ENCODE assay signal across 1 cellular context in the genomic region with DNA sequence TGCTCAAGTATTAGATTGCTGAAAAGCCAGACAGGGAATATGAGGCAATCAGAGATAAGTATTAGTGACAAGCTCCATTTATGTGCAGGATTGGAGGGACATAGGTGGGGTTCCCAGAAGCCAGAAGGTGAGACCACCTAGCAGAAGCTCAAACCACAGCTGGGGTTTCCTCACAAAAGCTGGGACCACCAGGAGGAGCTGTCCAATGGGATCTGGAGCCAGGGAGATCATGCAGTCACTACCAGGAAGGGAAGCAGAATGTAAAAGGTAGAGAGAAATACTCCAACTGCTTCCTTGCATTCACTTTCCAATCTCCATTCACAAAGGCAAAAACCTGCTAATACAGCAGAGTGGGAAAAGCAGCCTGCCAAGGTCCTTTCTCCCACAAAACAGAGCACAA.
TF ChIP-seq lines count a peak whose summit lies in the region.

No MANE protein-coding gene starts in this region.

TF ChIP-seq in GM23338, 12 proteins besides CTCF, POLR2A, EP300 and RAD21 (continued from another document):
- TF ChIP-seq, protein P1, sequence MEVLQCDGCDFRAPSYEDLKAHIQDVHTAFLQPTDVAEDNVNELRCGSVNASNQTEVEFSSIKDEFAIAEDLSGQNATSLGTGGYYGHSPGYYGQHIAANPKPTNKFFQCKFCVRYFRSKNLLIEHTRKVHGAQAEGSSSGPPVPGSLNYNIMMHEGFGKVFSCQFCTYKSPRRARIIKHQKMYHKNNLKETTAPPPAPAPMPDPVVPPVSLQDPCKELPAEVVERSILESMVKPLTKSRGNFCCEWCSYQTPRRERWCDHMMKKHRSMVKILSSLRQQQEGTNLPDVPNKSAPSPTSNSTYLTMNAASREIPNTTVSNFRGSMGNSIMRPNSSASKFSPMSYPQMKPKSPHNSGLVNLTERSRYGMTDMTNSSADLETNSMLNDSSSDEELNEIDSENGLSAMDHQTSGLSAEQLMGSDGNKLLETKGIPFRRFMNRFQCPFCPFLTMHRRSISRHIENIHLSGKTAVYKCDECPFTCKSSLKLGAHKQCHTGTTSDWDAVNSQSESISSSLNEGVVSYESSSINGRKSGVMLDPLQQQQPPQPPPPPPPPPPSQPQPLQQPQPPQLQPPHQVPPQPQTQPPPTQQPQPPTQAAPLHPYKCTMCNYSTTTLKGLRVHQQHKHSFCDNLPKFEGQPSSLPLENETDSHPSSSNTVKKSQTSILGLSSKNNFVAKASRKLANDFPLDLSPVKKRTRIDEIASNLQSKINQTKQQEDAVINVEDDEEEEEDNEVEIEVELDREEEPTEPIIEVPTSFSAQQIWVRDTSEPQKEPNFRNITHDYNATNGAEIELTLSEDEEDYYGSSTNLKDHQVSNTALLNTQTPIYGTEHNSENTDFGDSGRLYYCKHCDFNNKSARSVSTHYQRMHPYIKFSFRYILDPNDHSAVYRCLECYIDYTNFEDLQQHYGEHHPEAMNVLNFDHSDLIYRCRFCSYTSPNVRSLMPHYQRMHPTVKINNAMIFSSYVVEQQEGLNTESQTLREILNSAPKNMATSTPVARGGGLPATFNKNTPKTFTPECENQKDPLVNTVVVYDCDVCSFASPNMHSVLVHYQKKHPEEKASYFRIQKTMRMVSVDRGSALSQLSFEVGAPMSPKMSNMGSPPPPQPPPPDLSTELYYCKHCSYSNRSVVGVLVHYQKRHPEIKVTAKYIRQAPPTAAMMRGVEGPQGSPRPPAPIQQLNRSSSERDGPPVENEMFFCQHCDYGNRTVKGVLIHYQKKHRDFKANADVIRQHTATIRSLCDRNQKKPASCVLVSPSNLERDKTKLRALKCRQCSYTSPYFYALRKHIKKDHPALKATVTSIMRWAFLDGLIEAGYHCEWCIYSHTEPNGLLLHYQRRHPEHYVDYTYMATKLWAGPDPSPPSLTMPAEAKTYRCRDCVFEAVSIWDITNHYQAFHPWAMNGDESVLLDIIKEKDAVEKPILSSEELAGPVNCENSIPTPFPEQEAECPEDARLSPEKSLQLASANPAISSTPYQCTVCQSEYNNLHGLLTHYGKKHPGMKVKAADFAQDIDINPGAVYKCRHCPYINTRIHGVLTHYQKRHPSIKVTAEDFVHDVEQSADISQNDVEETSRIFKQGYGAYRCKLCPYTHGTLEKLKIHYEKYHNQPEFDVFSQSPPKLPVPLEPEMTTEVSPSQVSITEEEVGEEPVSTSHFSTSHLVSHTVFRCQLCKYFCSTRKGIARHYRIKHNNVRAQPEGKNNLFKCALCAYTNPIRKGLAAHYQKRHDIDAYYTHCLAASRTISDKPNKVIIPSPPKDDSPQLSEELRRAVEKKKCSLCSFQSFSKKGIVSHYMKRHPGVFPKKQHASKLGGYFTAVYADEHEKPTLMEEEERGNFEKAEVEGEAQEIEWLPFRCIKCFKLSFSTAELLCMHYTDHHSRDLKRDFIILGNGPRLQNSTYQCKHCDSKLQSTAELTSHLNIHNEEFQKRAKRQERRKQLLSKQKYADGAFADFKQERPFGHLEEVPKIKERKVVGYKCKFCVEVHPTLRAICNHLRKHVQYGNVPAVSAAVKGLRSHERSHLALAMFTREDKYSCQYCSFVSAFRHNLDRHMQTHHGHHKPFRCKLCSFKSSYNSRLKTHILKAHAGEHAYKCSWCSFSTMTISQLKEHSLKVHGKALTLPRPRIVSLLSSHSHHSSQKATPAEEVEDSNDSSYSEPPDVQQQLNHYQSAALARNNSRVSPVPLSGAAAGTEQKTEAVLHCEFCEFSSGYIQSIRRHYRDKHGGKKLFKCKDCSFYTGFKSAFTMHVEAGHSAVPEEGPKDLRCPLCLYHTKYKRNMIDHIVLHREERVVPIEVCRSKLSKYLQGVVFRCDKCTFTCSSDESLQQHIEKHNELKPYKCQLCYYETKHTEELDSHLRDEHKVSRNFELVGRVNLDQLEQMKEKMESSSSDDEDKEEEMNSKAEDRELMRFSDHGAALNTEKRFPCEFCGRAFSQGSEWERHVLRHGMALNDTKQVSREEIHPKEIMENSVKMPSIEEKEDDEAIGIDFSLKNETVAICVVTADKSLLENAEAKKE (CRISPR knock-in tag; IDR thresholded peaks at IDR 0.05), result no peak
- TF ChIP-seq STAT1 (IDR thresholded peaks at IDR 0.05; ENCODE audit: unreplicated experiment), result no peak
TF ChIP-seq in GM23338: peak in this region for 0.
